Comparison of ENCODE assay signal across 20 cellular contexts in the genomic region with DNA sequence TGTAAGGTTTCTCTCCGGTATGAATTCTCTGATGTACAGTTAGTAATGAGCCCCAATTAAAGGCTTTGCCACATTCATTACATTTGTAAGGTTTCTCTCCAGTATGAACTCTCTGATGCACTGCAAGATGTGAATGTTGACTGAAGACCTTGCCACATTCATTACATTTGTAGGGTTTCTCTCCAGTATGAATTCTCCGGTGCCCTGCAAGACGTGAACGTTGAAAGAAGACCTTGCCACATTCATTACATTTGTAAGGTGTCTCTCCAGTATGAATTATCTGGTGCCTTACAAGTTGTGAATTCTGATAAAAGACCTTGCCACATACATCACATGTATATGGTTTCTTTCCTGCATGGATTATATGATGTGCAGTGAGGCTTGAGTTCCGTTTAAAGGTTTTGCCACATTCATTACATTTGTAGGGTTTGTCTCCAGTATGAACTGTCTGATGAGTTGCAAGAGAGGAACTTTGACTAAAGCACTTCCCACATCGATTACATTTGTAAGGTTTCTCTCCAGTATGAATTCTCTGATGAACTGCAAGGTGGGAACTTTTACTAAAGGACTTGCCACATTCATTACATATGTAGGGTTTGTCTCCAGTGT. TPM values are rescaled to one million over a fixed set of nuclear protein-coding genes. Genes with fewer than 3 reads are reported as not detected.
DNase-seq lines count a peak whose midpoint lies in the region; ATAC-seq, FAIRE-seq and TF ChIP-seq lines count a peak whose summit lies in the region.
"Had no signal": no experiment of that assay in that cellular context is flagged by ENCODE, and none has a peak within 500 bp of the region (broad histone marks: within the 10 kb centered on the region; RNA-seq: fewer than 3 reads in every experiment).

No MANE protein-coding gene starts in this region.

- H3K9me3 ChIP-seq in CD8-positive, alpha-beta T cell (ENCODE audit: low read length), result peaks cover 68% of the 10 kb centered on the region
- H3K9me3 ChIP-seq in GM12878 (replicated peaks; ENCODE audit: control insufficient read depth, insufficient read depth, low read length), result peaks cover 63% of the 10 kb centered on the region
- H3K9me3 ChIP-seq in kidney (ENCODE audit: control insufficient read depth in 1 of 2, low read length in 2 of 2), result peaks cover 33 to 68% of the 10 kb centered on the region in 2 donors

- no peaks in the 10 kb centered on the region for H3K27me3 Mint-ChIP-seq in CD8-positive, alpha-beta T cell (ENCODE audit: low read depth)
- H3K27me3 Mint-ChIP-seq in progenitor cell of endocrine pancreas (no peaks in the 10 kb centered on the region), chondrocyte (ENCODE audit: low read depth) (no peaks in the 10 kb centered on the region)
- H3K27me3 Mint-ChIP-seq in naive thymus-derived CD8-positive, alpha-beta T cell, result no peaks in the 10 kb centered on the region

- H3K4me2 ChIP-seq in GM12878 (ENCODE audit: control insufficient read depth, insufficient read depth), result no peak overlapping the region
- H3K4me2 ChIP-seq: A549, GM23338, KMS-11 had no signal

- H3K9ac ChIP-seq in GM12878 (ENCODE audit: control insufficient read depth, insufficient read depth, low read length), result no peak overlapping the region
- H3K9ac ChIP-seq in kidney (ENCODE audit: low read length in 2 of 2), result no peak overlapping the region
- H3K9ac ChIP-seq: KMS-11 had no signal

- CTCF ChIA-PET in CD8-positive, alpha-beta T cell (lab: Charles Lee), result no interaction called here
- CTCF ChIA-PET in GM12878 (lab: Yijun Ruan, JAX), result no interaction called here

- H3K4me1 Mint-ChIP-seq in CD8-positive, alpha-beta T cell (ENCODE audit: low read depth), result no peaks in the 10 kb centered on the region
- no peaks in the 10 kb centered on the region for H3K4me1 Mint-ChIP-seq in progenitor cell of endocrine pancreas (ENCODE audit: low read depth)
- H3K4me1 Mint-ChIP-seq in chondrocyte (ENCODE audit: low read depth), result no peaks in the 10 kb centered on the region
- H3K4me1 Mint-ChIP-seq in naive thymus-derived CD8-positive, alpha-beta T cell, result peaks cover 0 to 7% (median 0%) of the 10 kb centered on the region in 4 donors
- H3K4me1 Mint-ChIP-seq: GM23338 had no signal

- peak overlapping the region; percentile 13 for H3K4me3 ChIP-seq in CD8-positive, alpha-beta T cell (ENCODE audit: low read depth, low read length)
- no peak overlapping the region for H3K4me3 ChIP-seq in GM12878
- peak overlapping the region; percentile 4 to 25 for H3K4me3 ChIP-seq in kidney (ENCODE audit: low read length in 2 of 2)
- H3K4me3 ChIP-seq: A549, GM23338, SK-N-MC had no signal

- no peak for TF ChIP-seq EP300 in GM12878 (IDR thresholded peaks at IDR 0.05; ENCODE audit: borderline replicate concordance in 1 of 2, control insufficient read depth in 1 of 2, low read depth in 2 of 2, low read length in 2 of 2)

- H3K9me3 Mint-ChIP-seq in CD8-positive, alpha-beta T cell, result peaks cover 61% of the 10 kb centered on the region
- H3K9me3 Mint-ChIP-seq in progenitor cell of endocrine pancreas (ENCODE audit: low read depth) (peaks cover 60% of the 10 kb centered on the region), chondrocyte (ENCODE audit: low read depth) (peaks cover 73% of the 10 kb centered on the region)
- H3K9me3 Mint-ChIP-seq in naive thymus-derived CD8-positive, alpha-beta T cell, result peaks cover 17 to 99% (median 52%) of the 10 kb centered on the region in 9 donors

- TF ChIP-seq POLR2A in GM12878 (IDR thresholded peaks at IDR 0.05; ENCODE audit: low read depth, low read length), result no peak

- intact Hi-C loops in CD8-positive, alpha-beta T cell (cut with DNase I, micrococcal nuclease), result no loop called here
- intact Hi-C loops in GM12878 (cut with micrococcal nuclease; ENCODE audit: unreplicated experiment) (no loop called here), kidney (cut with DNase I) (no loop called here)

- H3K36me3 Mint-ChIP-seq in CD8-positive, alpha-beta T cell, result peaks cover 91% of the 10 kb centered on the region
- H3K36me3 Mint-ChIP-seq in progenitor cell of endocrine pancreas (ENCODE audit: insufficient read depth) (peaks cover 87% of the 10 kb centered on the region), chondrocyte (ENCODE audit: low read depth) (peaks cover 87% of the 10 kb centered on the region)
- H3K36me3 Mint-ChIP-seq in naive thymus-derived CD8-positive, alpha-beta T cell, result peaks cover 60 to 89% (median 65%) of the 10 kb centered on the region in 3 donors

- SMC1A ChIA-PET in GM12878 (lab: Charles Lee; ENCODE audit: uncharacterized antibody, unreplicated experiment), result no interaction called here

- H2AFZ ChIP-seq in GM12878 (ENCODE audit: control insufficient read depth, low read depth, low read length), result no peak overlapping the region
- H2AFZ ChIP-seq: GM23338 had no signal

- FAIRE-seq in GM12878 (lab: Jason Lieb, UNC), result no peak
- no peak for FAIRE-seq in kidney (lab: Jason Lieb, UNC)

- no peak for TF ChIP-seq RAD21 in GM12878 (IDR thresholded peaks at IDR 0.05; ENCODE audit: insufficient read depth, low read depth, low read length)

- no peaks in the 10 kb centered on the region for H3K27me3 ChIP-seq in CD8-positive, alpha-beta T cell (ENCODE audit: insufficient read depth, low read length)
- no peaks in the 10 kb centered on the region for H3K27me3 ChIP-seq in GM12878 (replicated peaks in 1 of 2; ENCODE audit: control insufficient read depth in 2 of 2, insufficient read depth in 2 of 2, low read length in 1 of 2)

- no peaks in the 10 kb centered on the region for H3K79me2 ChIP-seq in GM12878 (ENCODE audit: control insufficient read depth, insufficient read depth, low read length)

- H3K27ac ChIP-seq in CD8-positive, alpha-beta T cell (ENCODE audit: low read depth, low read length), result no peak overlapping the region
- H3K27ac ChIP-seq in GM12878 (ENCODE audit: control insufficient read depth, insufficient read depth), result no peak overlapping the region
- no peak overlapping the region for H3K27ac ChIP-seq in kidney (ENCODE audit: low read depth in 2 of 2, low read length in 2 of 2)
- H3K27ac ChIP-seq: A549, KMS-11, SK-N-MC had no signal

- RAD21 ChIA-PET in GM12878 (lab: Charles Lee; ENCODE audit: unreplicated experiment), result no interaction called here

- ATAC-seq in CD8-positive, alpha-beta T cell, result no peak
- ATAC-seq in GM12878, result no peak
- ATAC-seq in naive thymus-derived CD8-positive, alpha-beta T cell, result no peak
- ATAC-seq: A549, GM23338 had no signal

- no TSS peak for BruUV-seq in GM12878 (replicated peaks; lab: Mats Ljungman, UMichigan)

- in situ Hi-C loops in GM12878 (cut with MboI), result no loop called here

- H3K4me3 Mint-ChIP-seq in CD8-positive, alpha-beta T cell, result no peak overlapping the region
- H3K4me3 Mint-ChIP-seq in progenitor cell of endocrine pancreas (ENCODE audit: low read depth) (no peak overlapping the region), chondrocyte (ENCODE audit: unreplicated experiment) (no peak overlapping the region)
- no peak overlapping the region for H3K4me3 Mint-ChIP-seq in naive thymus-derived CD8-positive, alpha-beta T cell
- H3K4me3 Mint-ChIP-seq: GM23338 had no signal

- DNase-seq in CD8-positive, alpha-beta T cell, result no peak
- DNase-seq in GM12878 (ENCODE audit: low read depth, low spot score) (no peak), kidney (no peak), progenitor cell of endocrine pancreas (ENCODE audit: low spot score, unreplicated experiment) (no peak), GDM1 (lab: John Stamatoyannopoulos, UW) (no peak), chondrocyte (ENCODE audit: low spot score) (no peak)
- no peak for DNase-seq in stimulated activated CD4-positive, alpha-beta T cell treated with anti-CD3 and anti-CD28 coated beads, Interleukin-4, amount 100 ng/mL, for 1 hour
- no peak for DNase-seq in naive thymus-derived CD8-positive, alpha-beta T cell
- DNase-seq: DND-41, NCI-H1417, NCI-H1930, NCI-H226, NCI-H524, NCI-H82, OCI-M1, SHP77 had no signal

- H4K20me1 ChIP-seq in GM12878 (ENCODE audit: control insufficient read depth, insufficient read depth), result no peaks in the 10 kb centered on the region

- TF ChIP-seq CTCF in CD8-positive, alpha-beta T cell (IDR thresholded peaks at IDR 0.05), result no peak
- TF ChIP-seq CTCF in GM12878 (IDR thresholded peaks at IDR 0.05 in 2 of 3, conservative IDR thresholded peaks at IDR 0.05 in 1 of 3; ENCODE audit: control insufficient read depth in 2 of 3, extremely low read depth in 1 of 3, insufficient read depth in 1 of 3, low read depth in 3 of 3, low read length in 3 of 3) (no peak), kidney (IDR thresholded peaks at IDR 0.05; ENCODE audit: borderline replicate concordance, extremely low read depth, insufficient read depth) (no peak), progenitor cell of endocrine pancreas (IDR thresholded peaks at IDR 0.05; ENCODE audit: unreplicated experiment) (no peak), chondrocyte (IDR thresholded peaks at IDR 0.05) (no peak)

- POLR2A ChIA-PET in CD8-positive, alpha-beta T cell (lab: Charles Lee), result no interaction called here
- POLR2A ChIA-PET in GM12878 (lab: Charles Lee), result no interaction called here
- POLR2A ChIA-PET in naive thymus-derived CD8-positive, alpha-beta T cell (lab: Charles Lee), result no interaction called here

- H3K36me3 ChIP-seq in CD8-positive, alpha-beta T cell (ENCODE audit: insufficient read depth, low read length), result peaks cover 39% of the 10 kb centered on the region
- peaks cover 0 to 29% of the 10 kb centered on the region in 2 experiments for H3K36me3 ChIP-seq in GM12878 (ENCODE audit: control insufficient read depth in 2 of 2, insufficient read depth in 2 of 2, low read length in 1 of 2)
- H3K36me3 ChIP-seq in kidney (ENCODE audit: control insufficient read depth in 1 of 2, insufficient read depth in 2 of 2, low read length in 2 of 2), result peaks cover 26 to 47% of the 10 kb centered on the region in 2 donors

- no peaks in the 10 kb centered on the region for H3K4me1 ChIP-seq in CD8-positive, alpha-beta T cell (ENCODE audit: insufficient read depth, low read length)
- H3K4me1 ChIP-seq in GM12878 (ENCODE audit: control insufficient read depth, insufficient read depth, low read length), result no peaks in the 10 kb centered on the region
- H3K4me1 ChIP-seq in kidney (ENCODE audit: control insufficient read depth in 1 of 2, insufficient read depth in 1 of 2, low read depth in 1 of 2, low read length in 2 of 2), result no peaks in the 10 kb centered on the region
- H3K4me1 ChIP-seq: A549 had no signal

- WGBS in GM12878 (ENCODE audit: insufficient coverage, insufficient replicate concordance, low lambda C conversion rate, missing lambda C conversion rate), result over 99% methylated on average over 6 of the region's 6 CpGs

- no peak overlapping the region for H3K27ac Mint-ChIP-seq in CD8-positive, alpha-beta T cell
- peak overlapping the region; percentile 23 for H3K27ac Mint-ChIP-seq in progenitor cell of endocrine pancreas
- no peak overlapping the region for H3K27ac Mint-ChIP-seq in chondrocyte (ENCODE audit: unreplicated experiment)
- no peak overlapping the region for H3K27ac Mint-ChIP-seq in naive thymus-derived CD8-positive, alpha-beta T cell
- H3K27ac Mint-ChIP-seq: GM23338 had no signal

RNA-seq across cellular contexts. Expression of a gene that starts 17.7 kb away (rescaled TPM):
- 10 to 100 TPM; 16.0 to 18.4 TPM for total RNA-seq in CD8-positive, alpha-beta T cell
- total RNA-seq in GM12878 (2013; cell fraction: nucleolus; rRNA removed), result 26.7 and 28.8 TPM in 2 replicates
- total RNA-seq in GM12878 (2014; rRNA removed) (4.7 and 5.3 TPM in 2 replicates), GM12878 (2014; rRNA removed; fragmentation: Illumina TruSeq; extraction: Trizol) (7.0 and 7.2 TPM in 2 replicates), GM12878 (2021) (6.0 and 6.3 TPM in 2 replicates), kidney (19.5 TPM), progenitor cell of endocrine pancreas (27.2 and 33.6 TPM in 2 replicates), chondrocyte (9.7 to 22.2 TPM (median 10.0 TPM) in 3 replicates)
- polyA plus RNA-seq in GM12878 (2011; ENCODE audit: low read depth), result 5.4 TPM
- polyA plus RNA-seq in GM12878 (2011; rRNA removed) (5.6 and 9.2 TPM in 2 replicates), GM12878 (2014; fragmentation: Illumina TruSeq; extraction: Trizol) (5.6 and 8.1 TPM in 2 replicates), GM12878 (2014; fragmentation: Nextera tagmentation; extraction: Ambion mirVana) (1 to 10 TPM; 1.7 to 2.3 TPM), GM12878 (2014; rRNA removed) (3.5 and 3.8 TPM in 2 replicates), GM12878 (2016; fragmentation: Nextera tagmentation; extraction: Ambion mirVana) (1 to 10 TPM; 2.5 to 3.8 TPM), kidney (ENCODE audit: insufficient read depth, low read depth, low replicate concordance) (4.7 TPM)
- 2.4 and 3.1 TPM in 2 replicates for polyA plus RNA-seq in GM12878 (2011; cell fraction: cytosol; rRNA removed)
- polyA plus RNA-seq in GM12878 (2011; cell fraction: nucleus; rRNA removed), result 6.8 and 7.1 TPM in 2 replicates
- 5.6 and 7.1 TPM in 2 replicates for polyA plus RNA-seq in GM12878 (2012)
- polyA minus RNA-seq in GM12878 (2011; rRNA and poly(A)+ RNA removed), result 8.0 and 14.8 TPM in 2 replicates
- polyA minus RNA-seq in GM12878 (2011; cell fraction: cytosol; rRNA and poly(A)+ RNA removed), result 3.0 and 4.0 TPM in 2 replicates
- polyA minus RNA-seq in GM12878 (2011; cell fraction: nucleus; rRNA and poly(A)+ RNA removed), result 6.8 and 9.6 TPM in 2 replicates
- total RNA-seq in naive thymus-derived CD8-positive, alpha-beta T cell, result 10 to 100 TPM; 25.3 to 25.7 TPM
- polyA plus RNA-seq in naive thymus-derived CD8-positive, alpha-beta T cell, result 1 to 10 TPM; 2.7 to 4.2 (median 3.2) TPM

RNA-seq across cellular contexts. Expression of a gene that starts 29.2 kb away (rescaled TPM):
- 10 to 100 TPM; 18.9 to 19.9 TPM for total RNA-seq in CD8-positive, alpha-beta T cell
- total RNA-seq in GM12878 (2013; cell fraction: nucleolus; rRNA removed), result 51.1 and 52.1 TPM in 2 replicates
- total RNA-seq in GM12878 (2014; rRNA removed) (8.7 and 10.4 TPM in 2 replicates), GM12878 (2014; rRNA removed; fragmentation: Illumina TruSeq; extraction: Trizol) (14.5 and 15.0 TPM in 2 replicates), GM12878 (2021) (11.7 and 14.7 TPM in 2 replicates), kidney (28.5 TPM), progenitor cell of endocrine pancreas (30.4 and 30.7 TPM in 2 replicates), chondrocyte (24.3 to 46.8 TPM (median 26.4 TPM) in 3 replicates)
- polyA plus RNA-seq in GM12878 (2011; ENCODE audit: low read depth), result 9.5 TPM
- polyA plus RNA-seq in GM12878 (2011; rRNA removed) (7.9 and 12.8 TPM in 2 replicates), GM12878 (2014; fragmentation: Illumina TruSeq; extraction: Trizol) (12.9 and 17.9 TPM in 2 replicates), GM12878 (2014; fragmentation: Nextera tagmentation; extraction: Ambion mirVana) (1 to 10 TPM; 1.4 to 2.3 TPM), GM12878 (2014; rRNA removed) (8.5 and 8.6 TPM in 2 replicates), GM12878 (2016; fragmentation: Nextera tagmentation; extraction: Ambion mirVana) (1 to 10 TPM; 4.6 to 4.8 TPM), kidney (ENCODE audit: insufficient read depth, low read depth, low replicate concordance) (2.8 TPM)
- polyA plus RNA-seq in GM12878 (2011; cell fraction: cytosol; rRNA removed), result 6.0 and 7.1 TPM in 2 replicates
- 13.1 and 13.4 TPM in 2 replicates for polyA plus RNA-seq in GM12878 (2011; cell fraction: nucleus; rRNA removed)
- polyA plus RNA-seq in GM12878 (2012), result 10.2 and 13.1 TPM in 2 replicates
- polyA minus RNA-seq in GM12878 (2011; rRNA and poly(A)+ RNA removed), result 10.1 and 11.6 TPM in 2 replicates
- polyA minus RNA-seq in GM12878 (2011; cell fraction: cytosol; rRNA and poly(A)+ RNA removed), result 4.5 and 8.3 TPM in 2 replicates
- polyA minus RNA-seq in GM12878 (2011; cell fraction: nucleus; rRNA and poly(A)+ RNA removed), result 5.4 and 7.7 TPM in 2 replicates
- total RNA-seq in naive thymus-derived CD8-positive, alpha-beta T cell, result 10 to 100 TPM; 39.4 to 46.1 TPM
- 1 to 10 TPM; 1.2 to 5.0 (median 1.5) TPM for polyA plus RNA-seq in naive thymus-derived CD8-positive, alpha-beta T cell

RNA-seq across cellular contexts. Expression of a gene that starts 38.2 kb away (rescaled TPM):
- total RNA-seq in CD8-positive, alpha-beta T cell, result 10 to 100 TPM; 10.6 to 11.4 TPM
- total RNA-seq in GM12878 (2013; cell fraction: nucleolus; rRNA removed), result 18.3 and 18.5 TPM in 2 replicates
- total RNA-seq in GM12878 (2014; rRNA removed), result 9.3 and 11.6 TPM in 2 replicates
- total RNA-seq in GM12878 (2014; rRNA removed; fragmentation: Illumina TruSeq; extraction: Trizol), result 12.8 TPM in 2 replicates
- 9.2 and 9.8 TPM in 2 replicates for total RNA-seq in GM12878 (2021)
- 3.7 TPM for polyA plus RNA-seq in GM12878 (2011; ENCODE audit: low read depth)
- 10.0 and 12.5 TPM in 2 replicates for polyA plus RNA-seq in GM12878 (2011; rRNA removed)
- polyA plus RNA-seq in GM12878 (2011; cell fraction: cytosol; rRNA removed), result 4.2 and 4.8 TPM in 2 replicates
- 5.9 and 6.9 TPM in 2 replicates for polyA plus RNA-seq in GM12878 (2011; cell fraction: nucleus; rRNA removed)
- polyA plus RNA-seq in GM12878 (2012), result 4.7 and 5.9 TPM in 2 replicates
- 9.8 and 12.7 TPM in 2 replicates for polyA plus RNA-seq in GM12878 (2014; fragmentation: Illumina TruSeq; extraction: Trizol)
- polyA plus RNA-seq in GM12878 (2014; fragmentation: Nextera tagmentation; extraction: Ambion mirVana), result 1 to 10 TPM; 3.9 to 5.3 TPM
- 5.0 and 5.4 TPM in 2 replicates for polyA plus RNA-seq in GM12878 (2014; rRNA removed)
- polyA plus RNA-seq in GM12878 (2016; fragmentation: Nextera tagmentation; extraction: Ambion mirVana), result 10 to 100 TPM; 11.7 to 16.0 TPM
- polyA minus RNA-seq in GM12878 (2011; rRNA and poly(A)+ RNA removed), result 6.9 and 11.8 TPM in 2 replicates
- 2.9 and 3.5 TPM in 2 replicates for polyA minus RNA-seq in GM12878 (2011; cell fraction: cytosol; rRNA and poly(A)+ RNA removed)
- 5.0 and 5.8 TPM in 2 replicates for polyA minus RNA-seq in GM12878 (2011; cell fraction: nucleus; rRNA and poly(A)+ RNA removed)
- 9.4 TPM for total RNA-seq in kidney
- 3.0 TPM for polyA plus RNA-seq in kidney (ENCODE audit: insufficient read depth, low read depth, low replicate concordance)
- 14.4 and 14.8 TPM in 2 replicates for total RNA-seq in progenitor cell of endocrine pancreas
- total RNA-seq in chondrocyte, result 6.0 to 8.3 TPM (median 7.4 TPM) in 3 replicates
- 10 to 100 TPM; 13.4 to 13.8 TPM for total RNA-seq in naive thymus-derived CD8-positive, alpha-beta T cell
- polyA plus RNA-seq in naive thymus-derived CD8-positive, alpha-beta T cell, result 1 to 10 TPM; 1.8 to 8.5 (median 3.1) TPM

RNA-seq across cellular contexts. Expression of a gene that starts 58.4 kb away (rescaled TPM):
- total RNA-seq in CD8-positive, alpha-beta T cell, result 10 to 100 TPM; 14.7 to 17.2 TPM
- total RNA-seq in GM12878 (2013; cell fraction: nucleolus; rRNA removed), result 18.4 and 26.6 TPM in 2 replicates
- total RNA-seq in GM12878 (2014; rRNA removed) (4.5 and 5.6 TPM in 2 replicates), GM12878 (2014; rRNA removed; fragmentation: Illumina TruSeq; extraction: Trizol) (7.2 and 7.6 TPM in 2 replicates), GM12878 (2021) (4.7 and 5.7 TPM in 2 replicates), kidney (15.3 TPM), progenitor cell of endocrine pancreas (17.5 and 17.7 TPM in 2 replicates), chondrocyte (8.5 to 10.8 TPM (median 9.8 TPM) in 3 replicates)
- polyA plus RNA-seq in GM12878 (2011; ENCODE audit: low read depth), result 3.7 TPM
- polyA plus RNA-seq in GM12878 (2011; rRNA removed) (5.4 and 8.7 TPM in 2 replicates), GM12878 (2014; fragmentation: Illumina TruSeq; extraction: Trizol) (5.4 and 5.6 TPM in 2 replicates), GM12878 (2014; fragmentation: Nextera tagmentation; extraction: Ambion mirVana) (1 to 10 TPM; 1.7 to 2.1 TPM), GM12878 (2014; rRNA removed) (2.8 TPM in 2 replicates), GM12878 (2016; fragmentation: Nextera tagmentation; extraction: Ambion mirVana) (1 to 10 TPM; 2.5 to 3.9 TPM), kidney (ENCODE audit: insufficient read depth, low read depth, low replicate concordance) (5.3 TPM)
- 3.5 and 3.6 TPM in 2 replicates for polyA plus RNA-seq in GM12878 (2011; cell fraction: cytosol; rRNA removed)
- 4.9 and 6.4 TPM in 2 replicates for polyA plus RNA-seq in GM12878 (2011; cell fraction: nucleus; rRNA removed)
- 3.1 and 5.2 TPM in 2 replicates for polyA plus RNA-seq in GM12878 (2012)
- 9.0 and 16.8 TPM in 2 replicates for polyA minus RNA-seq in GM12878 (2011; rRNA and poly(A)+ RNA removed)
- 3.4 and 5.1 TPM in 2 replicates for polyA minus RNA-seq in GM12878 (2011; cell fraction: cytosol; rRNA and poly(A)+ RNA removed)
- 7.4 and 12.2 TPM in 2 replicates for polyA minus RNA-seq in GM12878 (2011; cell fraction: nucleus; rRNA and poly(A)+ RNA removed)
- total RNA-seq in naive thymus-derived CD8-positive, alpha-beta T cell, result 10 to 100 TPM; 19.9 to 20.6 TPM
- 1 to 10 TPM; 4.9 to 9.2 (median 5.9) TPM for polyA plus RNA-seq in naive thymus-derived CD8-positive, alpha-beta T cell
